In the genomic region with DNA sequence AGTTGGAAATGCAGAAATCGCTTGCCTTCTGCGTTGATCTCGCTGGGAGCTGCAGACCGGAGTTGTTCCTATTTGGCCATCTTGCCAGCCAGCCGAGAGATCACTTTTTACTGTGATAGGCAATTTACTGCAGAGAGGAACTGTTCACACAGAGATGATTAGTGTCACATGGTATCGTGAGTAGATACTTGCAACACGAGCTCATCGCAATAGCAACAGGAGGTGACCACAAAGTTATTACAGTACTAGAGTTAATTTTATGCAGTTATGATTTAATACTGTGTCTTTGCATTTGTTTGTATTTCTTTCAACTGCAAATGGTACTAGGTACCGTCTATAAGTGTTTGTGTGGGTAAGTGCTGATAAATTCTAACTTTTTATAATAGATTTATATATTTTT, we compare ENCODE assay signal across 17 cellular contexts. TPM values are rescaled to one million over a fixed set of nuclear protein-coding genes. Genes with fewer than 3 reads are reported as not detected.
DNase-seq lines count a peak whose midpoint lies in the region; ATAC-seq, FAIRE-seq and TF ChIP-seq lines count a peak whose summit lies in the region.
"Had no signal": no experiment of that assay in that cellular context is flagged by ENCODE, and none has a peak within 500 bp of the region (broad histone marks: within the 10 kb centered on the region; RNA-seq: fewer than 3 reads in every experiment).

No MANE protein-coding gene starts in this region.

- no peaks in the 10 kb centered on the region for H3K36me3 ChIP-seq in A673 (ENCODE audit: insufficient read depth, low read length, poor library complexity, severe bottlenecking)

- H3K4me3 Mint-ChIP-seq in activated T-cell treated with anti-CD3 and anti-CD28 coated beads, Interleukin-2, amount 50 U/mL, for 4 hours, result no peak overlapping the region
- no peak overlapping the region for H3K4me3 Mint-ChIP-seq in activated naive CD8-positive, alpha-beta T cell treated with anti-CD3 and anti-CD28 coated beads, Interleukin-2, amount 50 U/mL, for 24 hours
- H3K4me3 Mint-ChIP-seq: IgD-negative memory B cell; naive thymus-derived CD4-positive, alpha-beta T cell had no signal

- no peaks in the 10 kb centered on the region for H3K4me1 ChIP-seq in A673 (ENCODE audit: insufficient read depth, low read length, poor library complexity, severe bottlenecking)
- H3K4me1 ChIP-seq: tibial artery had no signal

- peak; percentile 45 for DNase-seq in A673 (ENCODE audit: low spot score)
- no peak for DNase-seq in H54 (ENCODE audit: insufficient read length, low spot score)
- peak; percentile 39 for DNase-seq in RCC 7860 (ENCODE audit: low spot score)
- peak; percentile 34 for DNase-seq in fibroblast of villous mesenchyme (ENCODE audit: low read depth)
- DNase-seq in activated T-cell treated with anti-CD3 and anti-CD28 coated beads, Interleukin-2, amount 50 U/mL, for 4 hours, result no peak
- no peak for DNase-seq in activated naive CD8-positive, alpha-beta T cell treated with anti-CD3 and anti-CD28 coated beads, Interleukin-2, amount 50 U/mL, for 24 hours
- no peak for DNase-seq in activated T-cell treated with anti-CD3 and anti-CD28 coated beads, Interleukin-2, amount 50 U/mL, for 48 hours
- DNase-seq: activated naive CD4-positive, alpha-beta T cell treated with anti-CD3 and anti-CD28 coated beads, Interleukin-2, amount 50 U/mL, for 16 hours; AML-193; central memory CD4-positive, alpha-beta T cell; DMS79; left colon; naive thymus-derived CD4-positive, alpha-beta T cell; stimulated activated CD4-positive, alpha-beta T cell treated with anti-CD3 and anti-CD28 coated beads, Interleukin-1b, Interleukin-23, amount 100 ng/mL, for 48 hours; tibial artery had no signal

- TF ChIP-seq CTCF in A673 (conservative IDR thresholded peaks at IDR 0.05; ENCODE audit: low read depth, low read length) (no peak), fibroblast of villous mesenchyme (IDR thresholded peaks at IDR 0.05; ENCODE audit: insufficient read depth, low read depth, low read length) (no peak)

- no peaks in the 10 kb centered on the region for H3K27me3 Mint-ChIP-seq in activated T-cell treated with anti-CD3 and anti-CD28 coated beads, Interleukin-2, amount 50 U/mL, for 4 hours (ENCODE audit: low read depth)
- no peaks in the 10 kb centered on the region for H3K27me3 Mint-ChIP-seq in activated naive CD8-positive, alpha-beta T cell treated with anti-CD3 and anti-CD28 coated beads, Interleukin-2, amount 50 U/mL, for 24 hours
- H3K27me3 Mint-ChIP-seq: IgD-negative memory B cell; naive thymus-derived CD4-positive, alpha-beta T cell had no signal

- H3K4me1 Mint-ChIP-seq in activated T-cell treated with anti-CD3 and anti-CD28 coated beads, Interleukin-2, amount 50 U/mL, for 4 hours (ENCODE audit: low read depth), result no peaks in the 10 kb centered on the region
- no peaks in the 10 kb centered on the region for H3K4me1 Mint-ChIP-seq in activated naive CD8-positive, alpha-beta T cell treated with anti-CD3 and anti-CD28 coated beads, Interleukin-2, amount 50 U/mL, for 24 hours

- no peaks in the 10 kb centered on the region for H3K9me3 ChIP-seq in A673 (ENCODE audit: low read depth, low read length, poor library complexity, severe bottlenecking)
- H3K9me3 ChIP-seq: tibial artery had no signal

- BruUV-seq in A673 (replicated peaks; lab: Mats Ljungman, UMichigan), result no TSS peak

- H3K4me3 ChIP-seq in A673 (ENCODE audit: low read depth, low read length, poor library complexity, severe bottlenecking) (no peak overlapping the region), fibroblast of villous mesenchyme (ENCODE audit: low read depth, low read length) (no peak overlapping the region)
- H3K4me3 ChIP-seq: tibial artery had no signal

- peaks cover 12% of the 10 kb centered on the region for H3K9me3 Mint-ChIP-seq in activated T-cell treated with anti-CD3 and anti-CD28 coated beads, Interleukin-2, amount 50 U/mL, for 4 hours
- peaks cover 12% of the 10 kb centered on the region for H3K9me3 Mint-ChIP-seq in activated naive CD8-positive, alpha-beta T cell treated with anti-CD3 and anti-CD28 coated beads, Interleukin-2, amount 50 U/mL, for 24 hours

- no peak for ATAC-seq in activated T-cell treated with anti-CD3 and anti-CD28 coated beads, Interleukin-2, amount 50 U/mL, for 4 hours
- ATAC-seq in activated naive CD8-positive, alpha-beta T cell treated with anti-CD3 and anti-CD28 coated beads, Interleukin-2, amount 50 U/mL, for 24 hours, result no peak
- no peak for ATAC-seq in HG02588 (IDR thresholded peaks at IDR 0.05; ENCODE audit: unreplicated experiment)
- ATAC-seq: left colon; naive thymus-derived CD4-positive, alpha-beta T cell had no signal

- CTCF ChIA-PET in A673 (lab: Charles Lee), result no interaction called here

- H3K36me3 Mint-ChIP-seq in activated T-cell treated with anti-CD3 and anti-CD28 coated beads, Interleukin-2, amount 50 U/mL, for 4 hours (ENCODE audit: insufficient read depth), result peaks cover 51% of the 10 kb centered on the region
- H3K36me3 Mint-ChIP-seq in activated naive CD8-positive, alpha-beta T cell treated with anti-CD3 and anti-CD28 coated beads, Interleukin-2, amount 50 U/mL, for 24 hours (ENCODE audit: low read depth), result peaks cover 63% of the 10 kb centered on the region

- no peak overlapping the region for H3K27ac Mint-ChIP-seq in activated naive CD8-positive, alpha-beta T cell treated with anti-CD3 and anti-CD28 coated beads, Interleukin-2, amount 50 U/mL, for 24 hours
- H3K27ac Mint-ChIP-seq: IgD-negative memory B cell; naive thymus-derived CD4-positive, alpha-beta T cell had no signal

- intact Hi-C loops in A673 (cut with micrococcal nuclease; ENCODE audit: unreplicated experiment), result no loop called here

- FAIRE-seq in H54 (lab: Jason Lieb, UNC) (peak; percentile 62), RCC 7860 (lab: Jason Lieb, UNC) (no peak)

- TF ChIP-seq POLR2A in H54 (IDR thresholded peaks at IDR 0.05; ENCODE audit: low read depth, low read length), result no peak

- H3K27me3 ChIP-seq in A673 (replicated peaks; ENCODE audit: insufficient read depth, low read depth, low read length, poor library complexity), result no peaks in the 10 kb centered on the region
- H3K27me3 ChIP-seq: tibial artery had no signal

- H3K27ac ChIP-seq in A673 (ENCODE audit: low read depth, low read length, poor library complexity, severe bottlenecking), result no peak overlapping the region
- H3K27ac ChIP-seq: tibial artery had no signal

- POLR2A ChIA-PET in A673 (lab: Charles Lee; ENCODE audit: low non-redundant PET), result no interaction called here

RNA-seq across cellular contexts. Expression of a gene that starts 27.8 kb away (rescaled TPM):
- total RNA-seq in A673 (2021) (31.2 and 32.5 TPM in 2 replicates), fibroblast of villous mesenchyme (6.1 and 7.8 TPM in 2 replicates)
- 10 to 100 TPM; 36.8 to 39.0 (median 38.8) TPM for total RNA-seq in activated T-cell treated with anti-CD3 and anti-CD28 coated beads, Interleukin-2, amount 50 U/mL, for 4 hours

RNA-seq across cellular contexts. Expression of a gene that starts 55.8 kb away (rescaled TPM):
- total RNA-seq in A673 (2021) (0.24 and 0.35 TPM in 2 replicates), fibroblast of villous mesenchyme (13.2 and 16.8 TPM in 2 replicates)
- total RNA-seq in activated T-cell treated with anti-CD3 and anti-CD28 coated beads, Interleukin-2, amount 50 U/mL, for 4 hours, result 1 to 10 TPM; 4.3 to 8.3 (median 6.3) TPM

Comparison
In these comparisons a context has a peak if more than half of its experiments do, and no peak if none do; other contexts are left out.
1. DNase-seq: peak in A673 (single experiment), RCC 7860 (single experiment) and fibroblast of villous mesenchyme (single experiment); none in H54 (single experiment), activated T-cell treated with anti-CD3 and anti-CD28 coated beads, Interleukin-2, amount 50 U/mL, for 4 hours (single experiment), activated naive CD8-positive, alpha-beta T cell treated with anti-CD3 and anti-CD28 coated beads, Interleukin-2, amount 50 U/mL, for 24 hours (single experiment) and activated T-cell treated with anti-CD3 and anti-CD28 coated beads, Interleukin-2, amount 50 U/mL, for 48 hours (0 of 2).